15 cellular contexts compared by ENCODE assay signal in the genomic region with DNA sequence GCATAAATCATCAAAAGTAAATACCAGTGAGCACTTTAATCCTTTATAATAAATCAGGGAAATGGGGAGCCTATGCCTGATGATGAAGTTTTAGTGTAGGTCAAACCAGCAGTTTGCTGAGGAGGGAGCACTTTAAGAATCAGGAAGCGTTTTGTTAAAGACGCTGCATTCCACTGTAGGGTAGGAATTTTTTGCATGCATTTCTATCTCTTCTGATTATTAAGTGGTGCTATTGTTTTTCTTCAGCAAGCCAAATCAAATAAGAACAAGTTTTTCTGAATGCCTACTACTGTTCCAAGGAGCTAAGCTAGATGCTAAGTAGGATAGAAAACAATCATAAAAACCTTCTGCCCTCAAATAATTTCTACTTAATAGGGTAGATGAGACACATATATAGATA.
DNase-seq lines count a peak whose midpoint lies in the region; ATAC-seq and TF ChIP-seq lines count a peak whose summit lies in the region.
"Had no signal": no experiment of that assay in that cellular context is flagged by ENCODE, and none has a peak within 500 bp of the region (broad histone marks: within the 10 kb centered on the region; RNA-seq: fewer than 3 reads in every experiment).

No MANE protein-coding gene starts in this region.

- H3K79me2 ChIP-seq in GM23338 (replicated peaks; ENCODE audit: insufficient read depth) = no peaks in the 10 kb centered on the region

- no peak overlapping the region for H3K27ac ChIP-seq in GM23338 (ENCODE audit: low read depth)
- H3K27ac ChIP-seq: BLaER1 treated with 17β-estradiol and CSF1 and Interleukin-3, amounts not matched to agents 10 nM and 100 nM had no signal

- TF ChIP-seq EP300 in Ishikawa (IDR thresholded peaks at IDR 0.05; ENCODE audit: borderline replicate concordance) = no peak

- H3F3A ChIP-seq in GM23338 (replicated peaks; ENCODE audit: low read depth) = no peaks in the 10 kb centered on the region

- ATAC-seq in GM23338 (no peak), GM18909 (IDR thresholded peaks at IDR 0.05; ENCODE audit: poor library complexity, unreplicated experiment) (no peak)
- ATAC-seq: CD8-positive, alpha-beta T cell had no signal

- H3K4me2 ChIP-seq in GM23338 = peak overlapping the region; percentile 56
- H3K4me2 ChIP-seq: BLaER1 treated with 17β-estradiol and CSF1 and Interleukin-3, amounts not matched to agents 10 nM and 100 nM had no signal

- H3K9me3 Mint-ChIP-seq in GM23338 (no peaks in the 10 kb centered on the region), mesothelial cell of epicardium (no peaks in the 10 kb centered on the region)
- H3K9me3 Mint-ChIP-seq: CD8-positive, alpha-beta T cell had no signal

- H3K27ac Mint-ChIP-seq in GM23338 (no peak overlapping the region), mesothelial cell of epicardium (peak overlapping the region; percentile 82)
- H3K27ac Mint-ChIP-seq: B cell; CD8-positive, alpha-beta T cell had no signal

- no peak overlapping the region for H2AFZ ChIP-seq in GM23338

- peak; percentile 42 for DNase-seq in GM23338 (ENCODE audit: low spot score)
- DNase-seq in epidermal melanocyte (ENCODE audit: insufficient read length, low spot score) = peak; percentile 20
- DNase-seq in mesothelial cell of epicardium (ENCODE audit: low spot score in 2 of 2, unreplicated experiment in 2 of 2) = no peak
- DNase-seq in GM19240 (ENCODE audit: insufficient read length, low spot score) = no peak
- DNase-seq in activated naive CD4-positive, alpha-beta T cell treated with Interleukin-2 at 50 U/mL for 16 hours = no peak
- DNase-seq: CD8-positive, alpha-beta T cell; COR-L47; DMS79; GDM1; KBM-7 had no signal

- H3K36me3 ChIP-seq in GM23338 (ENCODE audit: insufficient read depth) = no peaks in the 10 kb centered on the region
- H3K36me3 ChIP-seq: BLaER1 treated with 17β-estradiol and CSF1 and Interleukin-3, amounts not matched to agents 10 nM and 100 nM; HAP-1 had no signal

- peaks cover 30% of the 10 kb centered on the region for H3K4me1 ChIP-seq in GM23338 (ENCODE audit: insufficient read depth)
- H3K4me1 ChIP-seq: BLaER1 treated with 17β-estradiol and CSF1 and Interleukin-3, amounts not matched to agents 10 nM and 100 nM; HAP-1 had no signal

- no peaks in the 10 kb centered on the region for H4K20me1 ChIP-seq in GM23338 (replicated peaks; ENCODE audit: insufficient read depth)
- H4K20me1 ChIP-seq: BLaER1 treated with 17β-estradiol and CSF1 and Interleukin-3, amounts not matched to agents 10 nM and 100 nM had no signal

- H3K4me3 Mint-ChIP-seq in GM23338 (no peak overlapping the region), mesothelial cell of epicardium (no peak overlapping the region)
- H3K4me3 Mint-ChIP-seq: B cell; CD8-positive, alpha-beta T cell had no signal

- no peaks in the 10 kb centered on the region for H3K9me2 ChIP-seq in GM23338 (ENCODE audit: insufficient read depth)

- H3K4me1 Mint-ChIP-seq in GM23338 = peaks cover 36% of the 10 kb centered on the region
- peaks cover 40% of the 10 kb centered on the region for H3K4me1 Mint-ChIP-seq in mesothelial cell of epicardium
- H3K4me1 Mint-ChIP-seq: B cell had no signal

- 0 out of 2 replicates have a peak overlapping the region, but pooled peaks have one; percentile 1 for H3K4me3 ChIP-seq in GM23338
- H3K4me3 ChIP-seq: BLaER1 treated with 17β-estradiol and CSF1 and Interleukin-3, amounts not matched to agents 10 nM and 100 nM; HAP-1 had no signal

- no peaks in the 10 kb centered on the region for H3K27me3 ChIP-seq in GM23338 (ENCODE audit: insufficient read depth)
- H3K27me3 ChIP-seq: BLaER1 treated with 17β-estradiol and CSF1 and Interleukin-3, amounts not matched to agents 10 nM and 100 nM had no signal

- TF ChIP-seq RAD21 in Ishikawa (IDR thresholded peaks at IDR 0.05; ENCODE audit: low read depth) = no peak

- H3K27me3 Mint-ChIP-seq in GM23338 (ENCODE audit: insufficient read depth, low read depth, poor library complexity) (peaks cover 3% of the 10 kb centered on the region), mesothelial cell of epicardium (ENCODE audit: low read depth) (no peaks in the 10 kb centered on the region)
- H3K27me3 Mint-ChIP-seq: B cell had no signal

- H3K36me3 Mint-ChIP-seq in GM23338 (ENCODE audit: low read depth) (no peaks in the 10 kb centered on the region), mesothelial cell of epicardium (no peaks in the 10 kb centered on the region)
- H3K36me3 Mint-ChIP-seq: CD8-positive, alpha-beta T cell had no signal

- TF ChIP-seq CTCF in GM23338 (conservative IDR thresholded peaks at IDR 0.05; ENCODE audit: low read depth in 2 of 2) (no peak), mesothelial cell of epicardium (IDR thresholded peaks at IDR 0.05; ENCODE audit: unreplicated experiment) (no peak)

TF ChIP-seq in GM23338, 12 proteins besides CTCF, POLR2A, EP300 and RAD21 (continues in another document):
- TF ChIP-seq JUNB (IDR thresholded peaks at IDR 0.05; ENCODE audit: unreplicated experiment) = no peak
- no peak for TF ChIP-seq NANOG (IDR thresholded peaks at IDR 0.05; ENCODE audit: borderline replicate concordance)
- TF ChIP-seq ZNF114 (CRISPR knock-in tag; IDR thresholded peaks at IDR 0.05) = no peak
- TF ChIP-seq EZH2 (IDR thresholded peaks at IDR 0.05; ENCODE audit: low read depth, unreplicated experiment) = no peak
- TF ChIP-seq CREB1 (CRISPR knock-in tag; IDR thresholded peaks at IDR 0.05; ENCODE audit: low read depth) = no peak
- no peak for TF ChIP-seq POLR2AphosphoS5 (IDR thresholded peaks at IDR 0.05; ENCODE audit: low read depth)
- TF ChIP-seq, protein P1, sequence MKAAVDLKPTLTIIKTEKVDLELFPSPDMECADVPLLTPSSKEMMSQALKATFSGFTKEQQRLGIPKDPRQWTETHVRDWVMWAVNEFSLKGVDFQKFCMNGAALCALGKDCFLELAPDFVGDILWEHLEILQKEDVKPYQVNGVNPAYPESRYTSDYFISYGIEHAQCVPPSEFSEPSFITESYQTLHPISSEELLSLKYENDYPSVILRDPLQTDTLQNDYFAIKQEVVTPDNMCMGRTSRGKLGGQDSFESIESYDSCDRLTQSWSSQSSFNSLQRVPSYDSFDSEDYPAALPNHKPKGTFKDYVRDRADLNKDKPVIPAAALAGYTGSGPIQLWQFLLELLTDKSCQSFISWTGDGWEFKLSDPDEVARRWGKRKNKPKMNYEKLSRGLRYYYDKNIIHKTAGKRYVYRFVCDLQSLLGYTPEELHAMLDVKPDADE (IDR thresholded peaks at IDR 0.05) = no peak

TF ChIP-seq in Ishikawa, 13 proteins besides CTCF, POLR2A, EP300 and RAD21:
- peak; percentile 37; the same call in 1 of the 2 replicates for TF ChIP-seq TEAD4 (IDR thresholded peaks at IDR 0.05)
- TF ChIP-seq, protein P2, sequence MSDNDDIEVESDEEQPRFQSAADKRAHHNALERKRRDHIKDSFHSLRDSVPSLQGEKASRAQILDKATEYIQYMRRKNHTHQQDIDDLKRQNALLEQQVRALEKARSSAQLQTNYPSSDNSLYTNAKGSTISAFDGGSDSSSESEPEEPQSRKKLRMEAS (IDR thresholded peaks at IDR 0.05) = no peak

Comparison
In these comparisons a context has a peak if more than half of its experiments do, and no peak if none do; other contexts are left out.
1. DNase-seq: peak in GM23338 (single experiment) and epidermal melanocyte (single experiment); none in mesothelial cell of epicardium (0 of 2), GM19240 (single experiment) and activated naive CD4-positive, alpha-beta T cell treated with Interleukin-2 at 50 U/mL for 16 hours (single experiment).